In the genomic region with DNA sequence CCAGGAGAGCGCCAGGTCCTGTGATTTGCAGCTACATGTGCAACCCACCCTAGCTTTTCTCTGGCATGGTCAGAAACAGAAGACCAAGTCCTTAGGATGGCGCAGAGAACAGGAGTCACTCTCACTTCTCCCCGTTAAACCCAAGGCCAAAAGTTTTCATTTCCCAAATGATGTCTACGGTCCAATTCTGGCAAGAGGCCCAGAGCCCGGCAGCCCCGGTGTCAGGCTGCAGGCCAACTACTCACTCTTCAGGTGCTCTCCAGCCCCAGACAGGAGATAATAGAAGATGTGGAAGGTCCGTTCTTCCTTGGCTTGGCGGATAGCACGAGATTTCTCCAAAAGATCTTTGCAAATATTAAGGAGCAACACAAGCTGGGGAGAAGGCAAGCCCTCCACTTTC, we compare ENCODE assay signal across 17 cellular contexts.
DNase-seq lines count a peak whose midpoint lies in the region; ATAC-seq, FAIRE-seq and TF ChIP-seq lines count a peak whose summit lies in the region.
"Had no signal": no experiment of that assay in that cellular context is flagged by ENCODE, and none has a peak within 500 bp of the region (broad histone marks: within the 10 kb centered on the region; RNA-seq: fewer than 3 reads in every experiment).

No MANE protein-coding gene starts in this region.

- FAIRE-seq in GM19239 (lab: Jason Lieb, UNC): no peak
- FAIRE-seq: endometrium had no signal

- H3K27ac ChIP-seq in AG04450 (ENCODE audit: low read depth, low read length): peak overlapping the region; percentile 52
- H3K27ac ChIP-seq in esophagus (ENCODE audit: low read depth in 2 of 2, low read length in 1 of 2): peak overlapping the region; percentile 11 to 80
- peak overlapping the region; percentile 78 for H3K27ac ChIP-seq in rectal smooth muscle tissue (ENCODE audit: low read depth, low read length)

- CTCF ChIA-PET in AG04450 (lab: Charles Lee): interaction anchor here (4.7 kb wide), 1 partner anchor 151 kb away, joined by 25 read pairs; no protein-coding TSS in a partner anchor
- CTCF ChIA-PET in Caco-2 (lab: Charles Lee): interaction anchor here (1.1 kb wide), 1 partner anchor 58 kb away, joined by 3 read pairs; no protein-coding TSS in a partner anchor

- intact Hi-C loops in Caco-2 (cut with micrococcal nuclease; ENCODE audit: unreplicated experiment): no loop called here

- ATAC-seq in HG02610 (IDR thresholded peaks at IDR 0.05; ENCODE audit: unreplicated experiment) (no peak), GM19397 (IDR thresholded peaks at IDR 0.05; ENCODE audit: unreplicated experiment) (no peak), GM18909 (IDR thresholded peaks at IDR 0.05; ENCODE audit: poor library complexity, unreplicated experiment) (no peak)

- POLR2A ChIA-PET in AG04450 (lab: Yijun Ruan, JAX): no interaction called here
- POLR2A ChIA-PET in Caco-2 (lab: Charles Lee): no interaction called here

- H3K4me3 ChIP-seq in AG04450 (ENCODE audit: low read depth, low read length) (no peak overlapping the region), Caco-2 (ENCODE audit: low read depth, low read length) (no peak overlapping the region), esophagus (ENCODE audit: low read depth in 1 of 2, low read length in 2 of 2) (no peak overlapping the region), rectal smooth muscle tissue (ENCODE audit: low read length) (no peak overlapping the region)
- H3K4me3 ChIP-seq: GM23248 had no signal

- no TSS peak for BruUV-seq in Caco-2 (replicated peaks; lab: Mats Ljungman, UMichigan)

- DNase-seq in AG04450 (ENCODE audit: low read depth, low spot score): no peak
- DNase-seq in Caco-2: no peak
- DNase-seq in GM19239 (ENCODE audit: insufficient read length, low spot score): no peak
- DNase-seq: anterior cingulate cortex; C1 segment of cervical spinal cord; GM23248; hippocampal formation; Karpas-422; NCI-H1694 treated with DMSO at 0.1 percent for 48 hours; SHP77 treated with DMSO at 0.1 percent for 48 hours; stimulated activated CD4-positive, alpha-beta T cell treated with anti-CD3 and anti-CD28 coated beads, Interleukin-1b, Interleukin-23, amount 100 ng/mL, for 48 hours had no signal

- H3K36me3 ChIP-seq in Caco-2 (ENCODE audit: control insufficient read depth, insufficient read depth, low read length) (peaks cover 12% of the 10 kb centered on the region), esophagus (ENCODE audit: control insufficient read depth in 2 of 2, insufficient read depth in 2 of 2, low read length in 1 of 2) (peaks cover 20 to 62% of the 10 kb centered on the region in 2 donors), rectal smooth muscle tissue (ENCODE audit: control insufficient read depth, insufficient read depth, low read length) (peaks cover 64% of the 10 kb centered on the region)

- H3K36me3 Mint-ChIP-seq in Caco-2 (ENCODE audit: insufficient read depth, unreplicated experiment): peaks cover 99% of the 10 kb centered on the region

- H3K27me3 ChIP-seq in AG04450 (ENCODE audit: control insufficient read depth, insufficient read depth, low read length): no peaks in the 10 kb centered on the region
- no peaks in the 10 kb centered on the region for H3K27me3 ChIP-seq in Caco-2 (replicated peaks; ENCODE audit: control insufficient read depth, insufficient read depth, low read length)
- H3K27me3 ChIP-seq in esophagus (ENCODE audit: control insufficient read depth in 1 of 2, insufficient read depth in 2 of 2, low read length in 2 of 2): no peaks in the 10 kb centered on the region
- no peaks in the 10 kb centered on the region for H3K27me3 ChIP-seq in rectal smooth muscle tissue (ENCODE audit: control insufficient read depth, insufficient read depth, low read length)

- 66% methylated on average over 9 of the region's 9 CpGs for WGBS in esophagus, 2 donors

- no peaks in the 10 kb centered on the region for H3K27me3 Mint-ChIP-seq in Caco-2 (ENCODE audit: insufficient read depth, unreplicated experiment)

- H3K9ac ChIP-seq in rectal smooth muscle tissue (ENCODE audit: low read length): no peak overlapping the region
- H3K9ac ChIP-seq: GM23248 had no signal

- H3K9me3 Mint-ChIP-seq in Caco-2 (ENCODE audit: unreplicated experiment): no peaks in the 10 kb centered on the region

- H3K27ac Mint-ChIP-seq in Caco-2 (ENCODE audit: unreplicated experiment): peak overlapping the region; percentile 42

- H3K9me3 ChIP-seq in AG04450 (ENCODE audit: control insufficient read depth, insufficient read depth, low read length) (no peaks in the 10 kb centered on the region), Caco-2 (no peaks in the 10 kb centered on the region), esophagus (ENCODE audit: control insufficient read depth in 2 of 2, insufficient read depth in 1 of 2, low read depth in 1 of 2, low read length in 1 of 2) (no peaks in the 10 kb centered on the region)

- H3K4me1 ChIP-seq in Caco-2: no peaks in the 10 kb centered on the region
- peaks cover 9 to 20% of the 10 kb centered on the region in 2 donors for H3K4me1 ChIP-seq in esophagus (ENCODE audit: control insufficient read depth in 2 of 2, insufficient read depth in 2 of 2, low read length in 1 of 2)
- peaks cover 37% of the 10 kb centered on the region for H3K4me1 ChIP-seq in rectal smooth muscle tissue (ENCODE audit: control insufficient read depth, insufficient read depth, low read length)

- H3K4me3 Mint-ChIP-seq in Caco-2 (ENCODE audit: unreplicated experiment): no peak overlapping the region

- TF ChIP-seq CTCF in AG04450 (IDR thresholded peaks at IDR 0.05; ENCODE audit: low read depth, low read length) (no peak), Caco-2 (IDR thresholded peaks at IDR 0.05; ENCODE audit: insufficient read depth in 1 of 2, low read depth in 1 of 2, low read length in 1 of 2, severe bottlenecking in 1 of 2, unreplicated experiment in 1 of 2) (no peak)

- no peaks in the 10 kb centered on the region for H3K4me1 Mint-ChIP-seq in Caco-2 (ENCODE audit: low read depth, unreplicated experiment)
